ENCODE assay signal across 28 cellular contexts in the genomic region with DNA sequence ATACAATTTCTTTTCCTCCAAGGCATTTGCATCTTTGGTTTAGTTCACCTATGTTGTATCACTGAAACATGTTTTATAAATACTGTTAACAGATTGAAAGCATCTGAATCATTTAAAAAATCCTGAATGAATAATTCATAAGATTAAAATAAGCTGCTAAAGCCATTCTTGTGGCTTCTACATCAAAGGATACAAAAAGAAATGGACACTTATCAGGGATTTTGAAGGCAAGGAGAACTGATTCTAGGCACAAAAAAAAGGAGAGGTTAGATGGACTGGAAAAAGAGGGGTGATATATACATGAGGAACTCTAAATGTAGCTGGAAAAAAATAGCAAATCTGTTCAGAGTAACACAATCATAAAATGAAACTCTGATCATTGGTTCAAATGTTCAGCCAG.
"Had no signal": no experiment of that assay in that cellular context is flagged by ENCODE, and none has a peak within 500 bp of the region (broad histone marks: within the 10 kb centered on the region; RNA-seq: fewer than 3 reads in every experiment).

No MANE protein-coding gene starts in this region.

- H3K4me3 ChIP-seq: stomach, suprapubic skin, testis, thoracic aorta, thyroid gland, tibial artery, tibial nerve, transverse colon, upper lobe of left lung, upper lobe of right lung, uterus, vagina had no signal

- H3K36me3 ChIP-seq: suprapubic skin, thyroid gland, transverse colon, uterus, vagina had no signal

- H3K4me1 Mint-ChIP-seq: stimulated activated effector memory CD8-positive, alpha-beta T cell treated with anti-CD3 and anti-CD28 coated beads, Interleukin-12 subunit alpha, Interleukin-12 subunit beta, amount 100 ng/mL, for 72 hours; stimulated activated naive CD8-positive, alpha-beta T cell treated with anti-CD3 and anti-CD28 coated beads, Interleukin-15, amount 100 ng/mL, for 72 hours had no signal

- H3K27ac Mint-ChIP-seq: stimulated activated effector memory CD8-positive, alpha-beta T cell treated with anti-CD3 and anti-CD28 coated beads, Interleukin-12 subunit alpha, Interleukin-12 subunit beta, amount 100 ng/mL, for 72 hours; stimulated activated memory B cell treated with anti-CD40 and anti-IgM and Interleukin-4, amounts not matched to agents 10 μg/mL and 1 μg/mL and 100 μg/mL, for 72 hours; stimulated activated naive B cell treated with anti-CD40 and anti-IgM and Interleukin-4, amounts not matched to agents 10 μg/mL and 1 μg/mL and 100 μg/mL, for 72 hours; stimulated activated naive CD8-positive, alpha-beta T cell treated with anti-CD3 and anti-CD28 coated beads, Interleukin-15, amount 100 ng/mL, for 72 hours; stimulated activated naive CD8-positive, alpha-beta T cell treated with anti-CD3 and anti-CD28 coated beads, Interleukin-15, Interleukin-2, amounts not matched to agents 100 ng/mL and 50 ng/mL, for 24 hours; type B pancreatic cell had no signal

- H3K27ac ChIP-seq: stomach, suprapubic skin, testis, thoracic aorta, thyroid gland, tibial artery, tibial nerve, transverse colon, upper lobe of left lung, upper lobe of right lung, uterus, vagina had no signal

- H3K27me3 Mint-ChIP-seq: type B pancreatic cell had no signal

- H3K27me3 ChIP-seq: stomach, suprapubic skin, testis, thyroid gland, tibial artery, tibial nerve, transverse colon, upper lobe of left lung, upper lobe of right lung, uterus, vagina had no signal

- H3K36me3 Mint-ChIP-seq: stimulated activated effector memory CD8-positive, alpha-beta T cell treated with anti-CD3 and anti-CD28 coated beads, Interleukin-12 subunit alpha, Interleukin-12 subunit beta, amount 100 ng/mL, for 72 hours; stimulated activated memory B cell treated with anti-CD40 and anti-IgM and Interleukin-4, amounts not matched to agents 10 μg/mL and 1 μg/mL and 100 μg/mL, for 72 hours; stimulated activated naive B cell treated with anti-CD40 and anti-IgM and Interleukin-4, amounts not matched to agents 10 μg/mL and 1 μg/mL and 100 μg/mL, for 72 hours had no signal

- ATAC-seq: stimulated activated effector memory CD8-positive, alpha-beta T cell treated with anti-CD3 and anti-CD28 coated beads, Interleukin-12 subunit alpha, Interleukin-12 subunit beta, amount 100 ng/mL, for 72 hours; stimulated activated memory B cell treated with anti-CD40 and anti-IgM and Interleukin-4, amounts not matched to agents 10 μg/mL and 1 μg/mL and 100 μg/mL, for 72 hours; stimulated activated naive B cell treated with anti-CD40 and anti-IgM and Interleukin-4, amounts not matched to agents 10 μg/mL and 1 μg/mL and 100 μg/mL, for 72 hours; stimulated activated naive CD8-positive, alpha-beta T cell treated with anti-CD3 and anti-CD28 coated beads, Interleukin-15, amount 100 ng/mL, for 72 hours; stimulated activated naive CD8-positive, alpha-beta T cell treated with anti-CD3 and anti-CD28 coated beads, Interleukin-15, Interleukin-2, amounts not matched to agents 100 U/mL and 50 U/mL, for 24 hours; upper lobe of right lung had no signal

- H3K4me1 ChIP-seq: stomach, suprapubic skin, testis, thyroid gland, tibial artery, tibial nerve, transverse colon, upper lobe of left lung, upper lobe of right lung, uterus, vagina had no signal

- H3K4me3 Mint-ChIP-seq: stimulated activated effector memory CD8-positive, alpha-beta T cell treated with anti-CD3 and anti-CD28 coated beads, Interleukin-12 subunit alpha, Interleukin-12 subunit beta, amount 100 ng/mL, for 72 hours; stimulated activated memory B cell treated with anti-CD40 and anti-IgM and Interleukin-4, amounts not matched to agents 10 μg/mL and 1 μg/mL and 100 μg/mL, for 72 hours; stimulated activated naive B cell treated with anti-CD40 and anti-IgM and Interleukin-4, amounts not matched to agents 10 μg/mL and 1 μg/mL and 100 μg/mL, for 72 hours; stimulated activated naive CD8-positive, alpha-beta T cell treated with anti-CD3 and anti-CD28 coated beads, Interleukin-15, amount 100 ng/mL, for 72 hours; stimulated activated naive CD8-positive, alpha-beta T cell treated with anti-CD3 and anti-CD28 coated beads, Interleukin-15, Interleukin-2, amounts not matched to agents 100 ng/mL and 50 ng/mL, for 24 hours; type B pancreatic cell had no signal

- H3K9me3 Mint-ChIP-seq: stimulated activated effector memory CD8-positive, alpha-beta T cell treated with anti-CD3 and anti-CD28 coated beads, Interleukin-12 subunit alpha, Interleukin-12 subunit beta, amount 100 ng/mL, for 72 hours; stimulated activated naive B cell treated with anti-CD40 and anti-IgM and Interleukin-4, amounts not matched to agents 10 μg/mL and 1 μg/mL and 100 μg/mL, for 72 hours; stimulated activated naive CD8-positive, alpha-beta T cell treated with anti-CD3 and anti-CD28 coated beads, Interleukin-15, amount 100 ng/mL, for 72 hours; stimulated activated naive CD8-positive, alpha-beta T cell treated with anti-CD3 and anti-CD28 coated beads, Interleukin-15, Interleukin-2, amounts not matched to agents 100 ng/mL and 50 ng/mL, for 24 hours; type B pancreatic cell had no signal

- DNase-seq: stimulated activated CD4-positive, alpha-beta T cell treated with anti-CD3 and anti-CD28 coated beads, Interleukin-2, amount 100 ng/mL, for 48 hours; stimulated activated CD4-positive, alpha-beta T cell treated with anti-CD3 and anti-CD28 coated beads, Interleukin-4, amount 100 ng/mL, for 1 hour; stimulated activated CD4-positive, alpha-beta T cell treated with anti-CD3 and anti-CD28 coated beads, Interleukin-4, amount 100 ng/mL, for 24 hours; stimulated activated CD4-positive, alpha-beta T cell treated with anti-CD3 and anti-CD28 coated beads, Interleukin-4, amount 100 ng/mL, for 4 hours; stimulated activated CD8-positive, alpha-beta memory T cell treated with anti-CD3 and anti-CD28 coated beads, Interleukin-4, amount 100 ng/mL, for 48 hours; stimulated activated naive B cell treated with anti-CD40 and anti-IgM and Interleukin-4, amounts not matched to agents 10 μg/mL and 1 μg/mL and 100 μg/mL, for 72 hours; stimulated activated naive CD4-positive, alpha-beta T cell; stimulated activated naive CD4-positive, alpha-beta T cell treated with Interleukin-2 at 50 U/mL for 16 hours; stimulated activated naive CD8-positive, alpha-beta T cell treated with anti-CD3 and anti-CD28 coated beads, Interleukin-15, amount 100 ng/mL, for 72 hours; stimulated activated naive CD8-positive, alpha-beta T cell treated with anti-CD3 and anti-CD28 coated beads, Interleukin-15, Interleukin-2, amounts not matched to agents 100 U/mL and 50 U/mL, for 24 hours; stomach; substantia nigra; testis; thyroid gland; tibial artery; transverse colon; trophoblast cell; upper lobe of left lung; upper lobe of right lung; uterus had no signal

- H3K9me3 ChIP-seq: stomach, suprapubic skin, testis, thoracic aorta, thyroid gland, tibial artery, tibial nerve, transverse colon, upper lobe of left lung, upper lobe of right lung, uterus, vagina had no signal
